In genomic region chr4:106496066-106496465, GRCh38 we compare ENCODE assay signal across 2 cellular contexts.
TF ChIP-seq lines count a peak whose summit lies in the region.

No MANE protein-coding gene starts in this region.

TF ChIP-seq in H1, 55 proteins besides CTCF, POLR2A, EP300 and RAD21 (continued from another document):
- no peak for TF ChIP-seq BRCA1 (IDR thresholded peaks at IDR 0.05; ENCODE audit: low read depth, low read length)
- TF ChIP-seq POU5F1 (IDR thresholded peaks at IDR 0.05; ENCODE audit: low read depth, low read length), result no peak
- TF ChIP-seq SIRT6 (IDR thresholded peaks at IDR 0.05; ENCODE audit: low read length), result no peak
- TF ChIP-seq EGR1 (IDR thresholded peaks at IDR 0.05; ENCODE audit: borderline replicate concordance, low read depth, low read length), result no peak
- TF ChIP-seq, protein P1, sequence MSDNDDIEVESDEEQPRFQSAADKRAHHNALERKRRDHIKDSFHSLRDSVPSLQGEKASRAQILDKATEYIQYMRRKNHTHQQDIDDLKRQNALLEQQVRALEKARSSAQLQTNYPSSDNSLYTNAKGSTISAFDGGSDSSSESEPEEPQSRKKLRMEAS (IDR thresholded peaks at IDR 0.05), result no peak
- no peak for TF ChIP-seq RNF2 (IDR thresholded peaks at IDR 0.05; ENCODE audit: borderline replicate concordance, low read depth, low read length, missing control alignments, poor library complexity, severe bottlenecking)
- TF ChIP-seq CBX8 (IDR thresholded peaks at IDR 0.05; ENCODE audit: borderline replicate concordance, low read depth, low read length), result no peak
- TF ChIP-seq GABPA (IDR thresholded peaks at IDR 0.05; ENCODE audit: borderline replicate concordance, insufficient read depth, low read length), result no peak
- TF ChIP-seq NANOG (IDR thresholded peaks at IDR 0.05; ENCODE audit: insufficient read depth, low read depth, low read length, poor library complexity, severe bottlenecking), result no peak
- TF ChIP-seq PHF8 (conservative IDR thresholded peaks at IDR 0.05; ENCODE audit: low read depth, low read length), result no peak
- TF ChIP-seq KDM4A (IDR thresholded peaks at IDR 0.05; ENCODE audit: low read depth, low read length, severe bottlenecking), result no peak
- no peak for TF ChIP-seq CHD2 (IDR thresholded peaks at IDR 0.05; ENCODE audit: low read length)
- no peak for TF ChIP-seq E2F6 (IDR thresholded peaks at IDR 0.05)
- TF ChIP-seq RXRA (IDR thresholded peaks at IDR 0.05; ENCODE audit: insufficient read depth, low read depth, low read length), result no peak
- no peak for TF ChIP-seq TAF7 (optimal IDR thresholded peaks at IDR 0.05; ENCODE audit: borderline replicate concordance, low read depth, low read length)

TF ChIP-seq in WTC11, 78 proteins besides CTCF, POLR2A, EP300 and RAD21 (continued from another document):
- TF ChIP-seq, protein P2, sequence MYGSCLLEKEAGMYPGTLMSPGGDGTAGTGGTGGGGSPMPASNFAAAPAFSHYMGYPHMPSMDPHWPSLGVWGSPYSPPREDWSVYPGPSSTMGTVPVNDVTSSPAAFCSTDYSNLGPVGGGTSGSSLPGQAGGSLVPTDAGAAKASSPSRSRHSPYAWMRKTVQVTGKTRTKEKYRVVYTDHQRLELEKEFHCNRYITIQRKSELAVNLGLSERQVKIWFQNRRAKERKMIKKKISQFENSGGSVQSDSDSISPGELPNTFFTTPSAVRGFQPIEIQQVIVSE (CRISPR knock-in tag; IDR thresholded peaks at IDR 0.05; ENCODE audit: borderline replicate concordance), result no peak
- TF ChIP-seq SMAD4 (CRISPR knock-in tag; IDR thresholded peaks at IDR 0.05) (no peak), ZNF219 (CRISPR knock-in tag; IDR thresholded peaks at IDR 0.05; ENCODE audit: borderline replicate concordance) (no peak), ZNF416 (CRISPR knock-in tag; IDR thresholded peaks at IDR 0.05) (no peak)
- TF ChIP-seq, protein P3, sequence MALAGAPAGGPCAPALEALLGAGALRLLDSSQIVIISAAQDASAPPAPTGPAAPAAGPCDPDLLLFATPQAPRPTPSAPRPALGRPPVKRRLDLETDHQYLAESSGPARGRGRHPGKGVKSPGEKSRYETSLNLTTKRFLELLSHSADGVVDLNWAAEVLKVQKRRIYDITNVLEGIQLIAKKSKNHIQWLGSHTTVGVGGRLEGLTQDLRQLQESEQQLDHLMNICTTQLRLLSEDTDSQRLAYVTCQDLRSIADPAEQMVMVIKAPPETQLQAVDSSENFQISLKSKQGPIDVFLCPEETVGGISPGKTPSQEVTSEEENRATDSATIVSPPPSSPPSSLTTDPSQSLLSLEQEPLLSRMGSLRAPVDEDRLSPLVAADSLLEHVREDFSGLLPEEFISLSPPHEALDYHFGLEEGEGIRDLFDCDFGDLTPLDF (CRISPR knock-in tag; IDR thresholded peaks at IDR 0.05), result no peak
